8 cellular contexts compared by ENCODE assay signal in genomic region chr17:21098934-21099687, GRCh38. TPM values are rescaled to one million over a fixed set of nuclear protein-coding genes. Genes with fewer than 3 reads are reported as not detected.
DNase-seq lines count a peak whose midpoint lies in the region; ATAC-seq and TF ChIP-seq lines count a peak whose summit lies in the region.

No MANE protein-coding gene starts in this region.

- no peak for TF ChIP-seq POLR2A in vagina (IDR thresholded peaks at IDR 0.05)

- peak overlapping the region; percentile 89 for H3K4me3 Mint-ChIP-seq in activated naive CD8-positive, alpha-beta T cell treated with anti-CD3 and anti-CD28 coated beads, Interleukin-2, amount 10 ng/mL, durations not matched to agents 7 days and 5 days

- no peaks in the 10 kb centered on the region for H3K36me3 Mint-ChIP-seq in activated naive CD8-positive, alpha-beta T cell treated with anti-CD3 and anti-CD28 coated beads, Interleukin-2, amount 10 ng/mL, durations not matched to agents 7 days and 5 days

- peak; percentile 86 for DNase-seq in NCI-H1048 (lab: John Stamatoyannopoulos, UW)
- DNase-seq in SKM-1 (lab: John Stamatoyannopoulos, UW; ENCODE audit: unreplicated experiment) = peak; percentile 82
- peak; percentile 75 for DNase-seq in activated naive CD8-positive, alpha-beta T cell treated with anti-CD3 and anti-CD28 coated beads, Interleukin-2, amount 10 ng/mL, durations not matched to agents 7 days and 5 days
- DNase-seq in left ventricle myocardium superior = peak; percentile 66
- peak; percentile 34 to 73 for DNase-seq in psoas muscle
- DNase-seq in vagina (ENCODE audit: extremely low spot score in 2 of 2) = no peak

- peak overlapping the region; percentile 94 for H3K27ac Mint-ChIP-seq in activated naive CD8-positive, alpha-beta T cell treated with anti-CD3 and anti-CD28 coated beads, Interleukin-2, amount 10 ng/mL, durations not matched to agents 7 days and 5 days

- H3K9me3 ChIP-seq in psoas muscle (no peaks in the 10 kb centered on the region), vagina (no peaks in the 10 kb centered on the region)

- WGBS in psoas muscle, 3 donors = 2% methylated on average over 29 of the region's 29 CpGs

- H3K9me3 Mint-ChIP-seq in activated naive CD8-positive, alpha-beta T cell treated with anti-CD3 and anti-CD28 coated beads, Interleukin-2, amount 10 ng/mL, durations not matched to agents 7 days and 5 days = no peaks in the 10 kb centered on the region

- intact Hi-C loops in left ventricle myocardium superior (cut with micrococcal nuclease) (no loop called here), psoas muscle (cut with DNase I) (loop anchor here in 1 of 2 donors (5.0 kb wide), 1 partner anchor 47 kb away; no protein-coding TSS in a partner anchor), vagina (cut with DNase I) (loop anchor here (5.0 kb wide), 1 partner anchor 232 kb away; no protein-coding TSS in a partner anchor)

- H3K27me3 Mint-ChIP-seq in activated naive CD8-positive, alpha-beta T cell treated with anti-CD3 and anti-CD28 coated beads, Interleukin-2, amount 10 ng/mL, durations not matched to agents 7 days and 5 days = no peaks in the 10 kb centered on the region

- ATAC-seq in HG02623 (IDR thresholded peaks at IDR 0.05; ENCODE audit: unreplicated experiment) (peak; percentile 94), left ventricle myocardium superior (peak; percentile 90), psoas muscle (peak; percentile 69 to 84 (median 70))
- ATAC-seq in activated naive CD8-positive, alpha-beta T cell treated with anti-CD3 and anti-CD28 coated beads, Interleukin-2, amount 10 ng/mL, durations not matched to agents 7 days and 5 days (ENCODE audit: low read depth) = peak; percentile 99

- H3K36me3 ChIP-seq in psoas muscle (ENCODE audit: insufficient read depth in 1 of 2, low read depth in 1 of 2) = no peaks in the 10 kb centered on the region
- no peaks in the 10 kb centered on the region for H3K36me3 ChIP-seq in vagina

- TF ChIP-seq CTCF in GM12875 (IDR thresholded peaks at IDR 0.05; ENCODE audit: borderline replicate concordance, insufficient read depth, low read depth, low read length) = no peak
- no peak for TF ChIP-seq CTCF in psoas muscle (IDR thresholded peaks at IDR 0.05)
- TF ChIP-seq CTCF in vagina (IDR thresholded peaks at IDR 0.05) = no peak

- peak overlapping the region; percentile 87 for H3K4me3 ChIP-seq in GM12875 (ENCODE audit: low read depth, low read length)
- peak overlapping the region; percentile 66 for H3K4me3 ChIP-seq in psoas muscle
- peak overlapping the region; percentile 41 to 52 for H3K4me3 ChIP-seq in vagina

- POLR2A ChIA-PET in activated naive CD8-positive, alpha-beta T cell treated with anti-CD3 and anti-CD28 coated beads, Interleukin-2, amount 10 ng/mL, durations not matched to agents 7 days and 5 days (lab: Charles Lee) = interaction anchor here (0.7 to 2.6 kb wide), 7 partner anchors 21 to 78 kb away, joined by 3 to 46 read pairs (median 4); partner anchors contain the start of genes DHRS7B and USP22

- no peak overlapping the region for H3K27ac ChIP-seq in psoas muscle
- H3K27ac ChIP-seq in vagina = no peak overlapping the region

- H3K27me3 ChIP-seq in psoas muscle (ENCODE audit: insufficient read depth in 3 of 3, low read length in 2 of 3) (no peaks in the 10 kb centered on the region), vagina (no peaks in the 10 kb centered on the region)

- H3K4me1 ChIP-seq in psoas muscle (peaks cover 18% of the 10 kb centered on the region), vagina (no peaks in the 10 kb centered on the region)

- peaks cover 14% of the 10 kb centered on the region for H3K4me1 Mint-ChIP-seq in activated naive CD8-positive, alpha-beta T cell treated with anti-CD3 and anti-CD28 coated beads, Interleukin-2, amount 10 ng/mL, durations not matched to agents 7 days and 5 days

RNA-seq across cellular contexts. Expression of gene DHRS7B, which starts 27.7 kb away (rescaled TPM):
- 10 to 100 TPM; 12.6 to 14.2 TPM for total RNA-seq in activated naive CD8-positive, alpha-beta T cell treated with anti-CD3 and anti-CD28 coated beads, Interleukin-2, amount 10 ng/mL, durations not matched to agents 7 days and 5 days
- 18.6 TPM for total RNA-seq in left ventricle myocardium superior
- total RNA-seq in psoas muscle = 10 to 100 TPM; 15.7 to 50.1 (median 37.7) TPM
- polyA plus RNA-seq in psoas muscle = 10 to 100 TPM; 23.6 to 31.9 (median 26.7) TPM
- total RNA-seq in vagina = 31.7 TPM

RNA-seq across cellular contexts. Expression of gene USP22, which starts 56.3 kb away (rescaled TPM):
- 100 to 1,000 TPM; 138 to 146 TPM for total RNA-seq in activated naive CD8-positive, alpha-beta T cell treated with anti-CD3 and anti-CD28 coated beads, Interleukin-2, amount 10 ng/mL, durations not matched to agents 7 days and 5 days
- total RNA-seq in left ventricle myocardium superior (144 TPM), psoas muscle (100 to 1,000 TPM; 150 to 287 (median 183) TPM), vagina (79.1 TPM)
- 10 to 100 TPM; 46.4 to 80.5 (median 76.5) TPM for polyA plus RNA-seq in psoas muscle

Comparison
In these comparisons a context has a peak if more than half of its experiments do, and no peak if none do; other contexts are left out.
1. DNase-seq: peak in NCI-H1048 (single experiment), SKM-1 (single experiment), activated naive CD8-positive, alpha-beta T cell treated with anti-CD3 and anti-CD28 coated beads, Interleukin-2, amount 10 ng/mL, durations not matched to agents 7 days and 5 days (single experiment), left ventricle myocardium superior (single experiment) and psoas muscle (2 of 2); none in vagina (0 of 2).
2. Peak in every context shown above with its lines, with median percentiles within 50 percentile points of each other: H3K4me3 ChIP-seq and ATAC-seq.